In genomic region chr17:17081304-17081940, GRCh38 we compare ENCODE assay signal across 22 cellular contexts. TPM values are rescaled to one million over a fixed set of nuclear protein-coding genes. Genes with fewer than 3 reads are reported as not detected.
A peak's percentile ranks its signal among the peaks of the same experiment; 100 is the strongest.
DNase-seq lines count a peak whose midpoint lies in the region; ATAC-seq and TF ChIP-seq lines count a peak whose summit lies in the region.
"Had no signal": no experiment of that assay in that cellular context is flagged by ENCODE, and none has a peak within 500 bp of the region (broad histone marks: within the 10 kb centered on the region; RNA-seq: fewer than 3 reads in every experiment).

No MANE protein-coding gene starts in this region.

- no peak overlapping the region for H3K4me3 Mint-ChIP-seq in T-helper 17 cell
- H3K4me3 Mint-ChIP-seq: activated CD4-positive, alpha-beta T cell treated with anti-CD3 and anti-CD28 coated beads for 36 hours; activated T-helper 17 cell treated with anti-CD3 and anti-CD28 coated beads, Interleukin-2, amount 50 U/mL, for 72 hours; CD4-positive, CD25-positive, alpha-beta regulatory T cell had no signal

- no peak for TF ChIP-seq POLR2A in sigmoid colon (IDR thresholded peaks at IDR 0.05)

- H3K27ac Mint-ChIP-seq in T-helper 17 cell: peak overlapping the region; percentile 24
- H3K27ac Mint-ChIP-seq: activated CD4-positive, alpha-beta T cell treated with anti-CD3 and anti-CD28 coated beads for 36 hours; activated T-helper 17 cell treated with anti-CD3 and anti-CD28 coated beads, Interleukin-2, amount 50 U/mL, for 72 hours had no signal

- POLR2A ChIA-PET in A673 (lab: Charles Lee; ENCODE audit: low non-redundant PET): no interaction called here

- no TSS peak for BruUV-seq in A673 (replicated peaks; lab: Mats Ljungman, UMichigan)

- 85 to 87% methylated on average over 13 of the region's 13 CpGs for WGBS in sigmoid colon, 2 donors

- H3K4me1 ChIP-seq in A673 (ENCODE audit: insufficient read depth, low read length, poor library complexity, severe bottlenecking) (no peaks in the 10 kb centered on the region), sigmoid colon (peaks cover 0 to 49% (median 38%) of the 10 kb centered on the region in 4 donors)

- DNase-seq in A673 (ENCODE audit: low spot score): no peak
- no peak for DNase-seq in T-helper 17 cell
- DNase-seq in left cardiac atrium: peak; percentile 18
- peak; percentile 52 for DNase-seq in sigmoid colon
- no peak for DNase-seq in foreskin fibroblast
- no peak for DNase-seq in epidermal melanocyte (ENCODE audit: insufficient read length, low spot score)
- DNase-seq in NCI-H1694 treated with DMSO at 0.1 percent for 48 hours (lab: John Stamatoyannopoulos, UW): no peak
- DNase-seq: activated CD4-positive, alpha-beta T cell treated with anti-CD3 and anti-CD28 coated beads for 36 hours; CD4-positive, CD25-positive, alpha-beta regulatory T cell; DMS79; effector CD8-positive, alpha-beta T cell; Karpas-422; NCI-H1092 treated with DMSO at 0.1 percent for 48 hours; NCI-H2081 treated with DMSO at 0.1 percent for 48 hours; NCI-H510A treated with DMSO at 0.1 percent for 48 hours had no signal

- H3K27me3 Mint-ChIP-seq in T-helper 17 cell: no peaks in the 10 kb centered on the region
- H3K27me3 Mint-ChIP-seq: activated CD4-positive, alpha-beta T cell treated with anti-CD3 and anti-CD28 coated beads for 36 hours; activated T-helper 17 cell treated with anti-CD3 and anti-CD28 coated beads, Interleukin-2, amount 50 U/mL, for 72 hours; CD4-positive, CD25-positive, alpha-beta regulatory T cell had no signal

- intact Hi-C loops in A673 (cut with micrococcal nuclease; ENCODE audit: unreplicated experiment) (no loop called here), left cardiac atrium (cut with DNase I) (no loop called here), sigmoid colon (cut with DNase I) (no loop called here)

- peaks cover 24% of the 10 kb centered on the region for H3K4me1 Mint-ChIP-seq in T-helper 17 cell

- TF ChIP-seq EP300 in sigmoid colon (IDR thresholded peaks at IDR 0.05): no peak

- H3K27ac ChIP-seq in A673 (ENCODE audit: low read depth, low read length, poor library complexity, severe bottlenecking): peak overlapping the region; percentile 25
- no peak overlapping the region for H3K27ac ChIP-seq in sigmoid colon
- H3K27ac ChIP-seq: cardiac muscle cell, suprapubic skin had no signal

- H3K4me3 ChIP-seq in A673 (ENCODE audit: low read depth, low read length, poor library complexity, severe bottlenecking) (no peak overlapping the region), sigmoid colon (no peak overlapping the region), foreskin fibroblast (ENCODE audit: low read depth in 1 of 2, low read length in 2 of 2) (no peak overlapping the region)
- H3K4me3 ChIP-seq: cardiac muscle cell, heart left ventricle, lung, pancreas, suprapubic skin had no signal

- H3K36me3 ChIP-seq in A673 (ENCODE audit: insufficient read depth, low read length, poor library complexity, severe bottlenecking) (peaks cover 17% of the 10 kb centered on the region), sigmoid colon (peaks cover 0 to 29% (median 8%) of the 10 kb centered on the region in 4 donors)

- H3K27me3 ChIP-seq in A673 (replicated peaks; ENCODE audit: insufficient read depth, low read depth, low read length, poor library complexity) (no peaks in the 10 kb centered on the region), sigmoid colon (no peaks in the 10 kb centered on the region)
- H3K27me3 ChIP-seq: cardiac muscle cell, heart left ventricle, pancreas, suprapubic skin had no signal

- TF ChIP-seq CTCF in A673 (conservative IDR thresholded peaks at IDR 0.05; ENCODE audit: low read depth, low read length) (no peak), sigmoid colon (IDR thresholded peaks at IDR 0.05) (no peak), foreskin fibroblast (IDR thresholded peaks at IDR 0.05; ENCODE audit: low read depth, low read length) (no peak)

- H3K36me3 Mint-ChIP-seq in T-helper 17 cell (ENCODE audit: low read depth): no peaks in the 10 kb centered on the region

- ATAC-seq in T-helper 17 cell: no peak
- ATAC-seq in left cardiac atrium: peak; percentile 3 to 39
- ATAC-seq in GM21723 (IDR thresholded peaks at IDR 0.05; ENCODE audit: unreplicated experiment): no peak
- ATAC-seq: activated CD4-positive, alpha-beta T cell treated with anti-CD3 and anti-CD28 coated beads for 36 hours; activated T-helper 17 cell treated with anti-CD3 and anti-CD28 coated beads, Interleukin-2, amount 50 U/mL, for 72 hours; heart left ventricle; pancreas had no signal

- H3K9me3 ChIP-seq in A673 (ENCODE audit: low read depth, low read length, poor library complexity, severe bottlenecking): no peaks in the 10 kb centered on the region
- H3K9me3 ChIP-seq in T-helper 17 cell (ENCODE audit: control insufficient read depth, low read length, poor library complexity, severe bottlenecking): no peaks in the 10 kb centered on the region
- no peaks in the 10 kb centered on the region for H3K9me3 ChIP-seq in sigmoid colon
- H3K9me3 ChIP-seq: heart left ventricle, pancreas, suprapubic skin had no signal

- CTCF ChIA-PET in A673 (lab: Charles Lee): no interaction called here

RNA-seq across cellular contexts. Expression of gene MPRIP, which starts 39.2 kb away (rescaled TPM):
- total RNA-seq in A673 (2021) (290 and 302 TPM in 2 replicates), T-helper 17 cell (100 to 1,000 TPM; 268 to 269 TPM), left cardiac atrium (100 to 1,000 TPM; 247 to 329 TPM), sigmoid colon (100 to 1,000 TPM in 1 of 4 donors, 10 to 100 TPM in 3; 59.6 to 101 (median 80.4) TPM)
- 100 to 1,000 TPM in 1 of 3 donors, 10 to 100 TPM in 2; 43.2 to 113 (median 67.9) TPM for polyA plus RNA-seq in sigmoid colon

Comparison
In these comparisons a context has a peak if more than half of its experiments do, and no peak if none do; other contexts are left out.
1. DNase-seq: peak in left cardiac atrium (single experiment) and sigmoid colon (single experiment); none in A673 (single experiment), T-helper 17 cell (0 of 3), foreskin fibroblast (0 of 2), epidermal melanocyte (single experiment) and NCI-H1694 treated with DMSO at 0.1 percent for 48 hours (single experiment).
2. ATAC-seq: peak in left cardiac atrium (2 of 2); none in T-helper 17 cell (single experiment) and GM21723 (single experiment).